In the genomic region with DNA sequence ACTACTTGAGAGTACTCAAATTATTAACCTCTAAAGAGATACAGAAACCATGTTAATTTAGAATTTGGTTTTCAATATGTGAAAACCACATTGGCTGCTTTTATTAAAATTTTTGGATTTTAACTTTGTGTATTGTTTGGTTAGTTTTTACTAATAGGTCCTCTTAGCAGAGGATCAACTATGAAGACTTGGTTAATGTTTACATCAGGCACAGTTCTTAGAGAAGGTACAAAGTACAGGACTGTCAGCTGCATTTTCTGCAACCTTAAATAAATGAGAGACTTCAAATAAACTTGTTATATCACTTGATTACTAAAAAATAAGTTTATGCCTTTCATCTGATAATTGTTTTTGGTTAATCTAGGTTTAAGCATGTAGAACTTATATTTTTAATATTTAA, we compare ENCODE assay signal across 1 cellular context.
TF ChIP-seq lines count a peak whose summit lies in the region.

No MANE protein-coding gene starts in this region.

TF ChIP-seq in HepG2, 621 proteins besides CTCF, POLR2A, EP300 and RAD21 (continued from another document and continues in another):
- 0 out of 2 replicates have a peak, but pooled peaks have one; percentile 32 for TF ChIP-seq KDM5A (IDR thresholded peaks at IDR 0.05; ENCODE audit: borderline replicate concordance, low read length)
- peak; percentile 40; the same call in 1 of the 2 replicates for TF ChIP-seq CREM (IDR thresholded peaks at IDR 0.05)
- no peak for TF ChIP-seq CREM (CRISPR knock-in tag; IDR thresholded peaks at IDR 0.05)
- TF ChIP-seq SOX5 (CRISPR knock-in tag; IDR thresholded peaks at IDR 0.05; ENCODE audit: borderline replicate concordance) = 0 out of 2 replicates have a peak, but pooled peaks have one; percentile 31
- TF ChIP-seq ZNF296 (CRISPR knock-in tag; conservative IDR thresholded peaks at IDR 0.05) = no peak
- TF ChIP-seq MAFK (conservative IDR thresholded peaks at IDR 0.05 in 1 of 2, IDR thresholded peaks at IDR 0.05 in 1 of 2; ENCODE audit: low read length in 2 of 2) = no peak
- no peak for TF ChIP-seq ZNF652 (CRISPR knock-in tag; IDR thresholded peaks at IDR 0.05; ENCODE audit: borderline replicate concordance, low read depth)
- TF ChIP-seq FOXP1 (IDR thresholded peaks at IDR 0.05) = no peak
- TF ChIP-seq FOXP1 (CRISPR knock-in tag; IDR thresholded peaks at IDR 0.05) = peak; percentile 19; the same call in 1 of the 2 replicates
- TF ChIP-seq ZNF75D (CRISPR knock-in tag; IDR thresholded peaks at IDR 0.05; ENCODE audit: borderline replicate concordance) = no peak
- TF ChIP-seq ZNF17 (CRISPR knock-in tag; IDR thresholded peaks at IDR 0.05) = no peak
- no peak for TF ChIP-seq ZNF354B (CRISPR knock-in tag; IDR thresholded peaks at IDR 0.05)
- peak; percentile 30; the same call in 1 of the 2 replicates for TF ChIP-seq NFIC (IDR thresholded peaks at IDR 0.05; ENCODE audit: low read length)
- TF ChIP-seq ZNF766 (CRISPR knock-in tag; IDR thresholded peaks at IDR 0.05; ENCODE audit: borderline replicate concordance) = no peak
- peak; percentile 88 for TF ChIP-seq HNRNPUL1 (IDR thresholded peaks at IDR 0.05; ENCODE audit: low read depth, low read length)
- no peak for TF ChIP-seq ZNF777 (CRISPR knock-in tag; IDR thresholded peaks at IDR 0.05)
- TF ChIP-seq HDAC2 (CRISPR knock-in tag; IDR thresholded peaks at IDR 0.05) = no peak
- TF ChIP-seq CEBPG (CRISPR knock-in tag; IDR thresholded peaks at IDR 0.05) = 0 out of 2 replicates have a peak, but pooled peaks have one; percentile 23
- peak; percentile 88 for TF ChIP-seq HNF1A (IDR thresholded peaks at IDR 0.05; ENCODE audit: low read depth)
- peak; percentile 72; the same call in 1 of the 2 replicates for TF ChIP-seq HNF1A (CRISPR knock-in tag; IDR thresholded peaks at IDR 0.05; ENCODE audit: borderline replicate concordance)
- TF ChIP-seq SNAPC2 (CRISPR knock-in tag; IDR thresholded peaks at IDR 0.05) = no peak
- TF ChIP-seq DRAP1 (CRISPR knock-in tag; IDR thresholded peaks at IDR 0.05) = no peak
- TF ChIP-seq, protein P1, sequence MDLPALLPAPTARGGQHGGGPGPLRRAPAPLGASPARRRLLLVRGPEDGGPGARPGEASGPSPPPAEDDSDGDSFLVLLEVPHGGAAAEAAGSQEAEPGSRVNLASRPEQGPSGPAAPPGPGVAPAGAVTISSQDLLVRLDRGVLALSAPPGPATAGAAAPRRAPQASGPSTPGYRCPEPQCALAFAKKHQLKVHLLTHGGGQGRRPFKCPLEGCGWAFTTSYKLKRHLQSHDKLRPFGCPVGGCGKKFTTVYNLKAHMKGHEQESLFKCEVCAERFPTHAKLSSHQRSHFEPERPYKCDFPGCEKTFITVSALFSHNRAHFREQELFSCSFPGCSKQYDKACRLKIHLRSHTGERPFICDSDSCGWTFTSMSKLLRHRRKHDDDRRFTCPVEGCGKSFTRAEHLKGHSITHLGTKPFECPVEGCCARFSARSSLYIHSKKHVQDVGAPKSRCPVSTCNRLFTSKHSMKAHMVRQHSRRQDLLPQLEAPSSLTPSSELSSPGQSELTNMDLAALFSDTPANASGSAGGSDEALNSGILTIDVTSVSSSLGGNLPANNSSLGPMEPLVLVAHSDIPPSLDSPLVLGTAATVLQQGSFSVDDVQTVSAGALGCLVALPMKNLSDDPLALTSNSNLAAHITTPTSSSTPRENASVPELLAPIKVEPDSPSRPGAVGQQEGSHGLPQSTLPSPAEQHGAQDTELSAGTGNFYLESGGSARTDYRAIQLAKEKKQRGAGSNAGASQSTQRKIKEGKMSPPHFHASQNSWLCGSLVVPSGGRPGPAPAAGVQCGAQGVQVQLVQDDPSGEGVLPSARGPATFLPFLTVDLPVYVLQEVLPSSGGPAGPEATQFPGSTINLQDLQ (CRISPR knock-in tag; IDR thresholded peaks at IDR 0.05) = no peak
- no peak for TF ChIP-seq ZNF629 (CRISPR knock-in tag; conservative IDR thresholded peaks at IDR 0.05)
- TF ChIP-seq, protein P2, sequence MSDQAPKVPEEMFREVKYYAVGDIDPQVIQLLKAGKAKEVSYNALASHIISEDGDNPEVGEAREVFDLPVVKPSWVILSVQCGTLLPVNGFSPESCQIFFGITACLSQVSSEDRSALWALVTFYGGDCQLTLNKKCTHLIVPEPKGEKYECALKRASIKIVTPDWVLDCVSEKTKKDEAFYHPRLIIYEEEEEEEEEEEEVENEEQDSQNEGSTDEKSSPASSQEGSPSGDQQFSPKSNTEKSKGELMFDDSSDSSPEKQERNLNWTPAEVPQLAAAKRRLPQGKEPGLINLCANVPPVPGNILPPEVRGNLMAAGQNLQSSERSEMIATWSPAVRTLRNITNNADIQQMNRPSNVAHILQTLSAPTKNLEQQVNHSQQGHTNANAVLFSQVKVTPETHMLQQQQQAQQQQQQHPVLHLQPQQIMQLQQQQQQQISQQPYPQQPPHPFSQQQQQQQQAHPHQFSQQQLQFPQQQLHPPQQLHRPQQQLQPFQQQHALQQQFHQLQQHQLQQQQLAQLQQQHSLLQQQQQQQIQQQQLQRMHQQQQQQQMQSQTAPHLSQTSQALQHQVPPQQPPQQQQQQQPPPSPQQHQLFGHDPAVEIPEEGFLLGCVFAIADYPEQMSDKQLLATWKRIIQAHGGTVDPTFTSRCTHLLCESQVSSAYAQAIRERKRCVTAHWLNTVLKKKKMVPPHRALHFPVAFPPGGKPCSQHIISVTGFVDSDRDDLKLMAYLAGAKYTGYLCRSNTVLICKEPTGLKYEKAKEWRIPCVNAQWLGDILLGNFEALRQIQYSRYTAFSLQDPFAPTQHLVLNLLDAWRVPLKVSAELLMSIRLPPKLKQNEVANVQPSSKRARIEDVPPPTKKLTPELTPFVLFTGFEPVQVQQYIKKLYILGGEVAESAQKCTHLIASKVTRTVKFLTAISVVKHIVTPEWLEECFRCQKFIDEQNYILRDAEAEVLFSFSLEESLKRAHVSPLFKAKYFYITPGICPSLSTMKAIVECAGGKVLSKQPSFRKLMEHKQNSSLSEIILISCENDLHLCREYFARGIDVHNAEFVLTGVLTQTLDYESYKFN (CRISPR knock-in tag; conservative IDR thresholded peaks at IDR 0.05) = peak; percentile 89
- TF ChIP-seq FOXA3 (CRISPR knock-in tag; IDR thresholded peaks at IDR 0.05) = peak; percentile 54
- TF ChIP-seq HOXA5 (CRISPR knock-in tag; IDR thresholded peaks at IDR 0.05) = no peak
- TF ChIP-seq TFAP4 (IDR thresholded peaks at IDR 0.05; ENCODE audit: borderline replicate concordance, low read depth) = peak; percentile 71
- no peak for TF ChIP-seq PHB2 (IDR thresholded peaks at IDR 0.05; ENCODE audit: partially characterized antibody)
- no peak for TF ChIP-seq ZNF3 (CRISPR knock-in tag; IDR thresholded peaks at IDR 0.05)
- TF ChIP-seq WIZ (CRISPR knock-in tag; IDR thresholded peaks at IDR 0.05) = no peak
- TF ChIP-seq GABPA (IDR thresholded peaks at IDR 0.05; ENCODE audit: low read depth, low read length) = no peak
- TF ChIP-seq GABPA (CRISPR knock-in tag; IDR thresholded peaks at IDR 0.05; ENCODE audit: low read depth) = no peak
- TF ChIP-seq MAFF (IDR thresholded peaks at IDR 0.05; ENCODE audit: low read depth, low read length) = no peak
- no peak for TF ChIP-seq TEAD3 (CRISPR knock-in tag; optimal IDR thresholded peaks at IDR 0.05; ENCODE audit: borderline replicate concordance)
- TF ChIP-seq AHDC1 (CRISPR knock-in tag; IDR thresholded peaks at IDR 0.05; ENCODE audit: borderline replicate concordance) = peak; percentile 49; the same call in 1 of the 2 replicates
- TF ChIP-seq, protein P3, sequence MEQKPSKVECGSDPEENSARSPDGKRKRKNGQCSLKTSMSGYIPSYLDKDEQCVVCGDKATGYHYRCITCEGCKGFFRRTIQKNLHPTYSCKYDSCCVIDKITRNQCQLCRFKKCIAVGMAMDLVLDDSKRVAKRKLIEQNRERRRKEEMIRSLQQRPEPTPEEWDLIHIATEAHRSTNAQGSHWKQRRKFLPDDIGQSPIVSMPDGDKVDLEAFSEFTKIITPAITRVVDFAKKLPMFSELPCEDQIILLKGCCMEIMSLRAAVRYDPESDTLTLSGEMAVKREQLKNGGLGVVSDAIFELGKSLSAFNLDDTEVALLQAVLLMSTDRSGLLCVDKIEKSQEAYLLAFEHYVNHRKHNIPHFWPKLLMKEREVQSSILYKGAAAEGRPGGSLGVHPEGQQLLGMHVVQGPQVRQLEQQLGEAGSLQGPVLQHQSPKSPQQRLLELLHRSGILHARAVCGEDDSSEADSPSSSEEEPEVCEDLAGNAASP (CRISPR knock-in tag; IDR thresholded peaks at IDR 0.05; ENCODE audit: borderline replicate concordance) = no peak
- no peak for TF ChIP-seq ZFP36L1 (CRISPR knock-in tag; IDR thresholded peaks at IDR 0.05)
